29 cellular contexts compared by ENCODE assay signal in genomic region chr1:180412583-180412982, GRCh38.
"Had no signal": no experiment of that assay in that cellular context is flagged by ENCODE, and none has a peak within 500 bp of the region (broad histone marks: within the 10 kb centered on the region; RNA-seq: fewer than 3 reads in every experiment).

No MANE protein-coding gene starts in this region.

- H3K4me1 ChIP-seq: lower lobe of right lung, neural progenitor cell, parathyroid adenoma, psoas muscle, sigmoid colon, uterus had no signal

- H3K27ac Mint-ChIP-seq: immature natural killer cell; mesothelial cell of epicardium; natural killer cell; nephron progenitor cell; neural progenitor cell; stimulated activated memory B cell treated with anti-CD40 and anti-IgM and Interleukin-4, amounts not matched to agents 10 μg/mL and 1 μg/mL and 100 μg/mL, for 72 hours; stimulated activated naive CD8-positive, alpha-beta T cell treated with anti-CD3 and anti-CD28 coated beads, Interleukin-15, amount 100 ng/mL, for 72 hours; type B pancreatic cell had no signal

- FAIRE-seq: islet of Langerhans, kidney, small intestine had no signal

- H3K27ac ChIP-seq: left lung, lower lobe of right lung, neural progenitor cell, neutrophil, parathyroid adenoma, psoas muscle, sigmoid colon, spleen, tibial nerve, uterus had no signal

- H3K9ac ChIP-seq: neural progenitor cell, parathyroid adenoma had no signal

- H3K4me2 ChIP-seq: neural progenitor cell had no signal

- H3K79me2 ChIP-seq: parathyroid adenoma had no signal

- H3K27me3 ChIP-seq: left lung, neural progenitor cell, neutrophil, sigmoid colon, spleen, tibial nerve, uterus had no signal

- H3K4me1 Mint-ChIP-seq: mesothelial cell of epicardium; natural killer cell; nephron progenitor cell; neural progenitor cell; stimulated activated memory B cell treated with anti-CD40 and anti-IgM and Interleukin-4, amounts not matched to agents 10 μg/mL and 1 μg/mL and 100 μg/mL, for 72 hours; stimulated activated naive CD8-positive, alpha-beta T cell treated with anti-CD3 and anti-CD28 coated beads, Interleukin-15, amount 100 ng/mL, for 72 hours had no signal

- ATAC-seq: left colon; left lung; lower lobe of right lung; natural killer cell; psoas muscle; right cardiac atrium; stimulated activated memory B cell treated with anti-CD40 and anti-IgM and Interleukin-4, amounts not matched to agents 10 μg/mL and 1 μg/mL and 100 μg/mL, for 72 hours; stimulated activated naive CD8-positive, alpha-beta T cell treated with anti-CD3 and anti-CD28 coated beads, Interleukin-15, amount 100 ng/mL, for 72 hours had no signal

- H3K27me3 Mint-ChIP-seq: naive B cell; stimulated activated memory B cell treated with anti-CD40 and anti-IgM and Interleukin-4, amounts not matched to agents 10 μg/mL and 1 μg/mL and 100 μg/mL, for 72 hours; stimulated activated naive CD8-positive, alpha-beta T cell treated with anti-CD3 and anti-CD28 coated beads, Interleukin-15, amount 100 ng/mL, for 72 hours; type B pancreatic cell had no signal

- H3K4me3 Mint-ChIP-seq: immature natural killer cell; mesothelial cell of epicardium; naive B cell; natural killer cell; nephron progenitor cell; neural progenitor cell; stimulated activated memory B cell treated with anti-CD40 and anti-IgM and Interleukin-4, amounts not matched to agents 10 μg/mL and 1 μg/mL and 100 μg/mL, for 72 hours; stimulated activated naive CD8-positive, alpha-beta T cell treated with anti-CD3 and anti-CD28 coated beads, Interleukin-15, amount 100 ng/mL, for 72 hours; type B pancreatic cell had no signal

- DNase-seq: hypothalamus; immature natural killer cell; kidney; left colon; left lung; lower lobe of right lung; mesendoderm; naive B cell; natural killer cell; nephron progenitor cell; occipital lobe; psoas muscle; right cardiac atrium; sigmoid colon; small intestine; spleen; stimulated activated CD4-positive, alpha-beta T cell treated with anti-CD3 and anti-CD28 coated beads, Interleukin-4, amount 100 ng/mL, for 24 hours; stimulated activated naive CD4-positive, alpha-beta T cell treated with Interleukin-2 at 50 U/mL for 16 hours; stimulated activated naive CD8-positive, alpha-beta T cell treated with anti-CD3 and anti-CD28 coated beads, Interleukin-15, amount 100 ng/mL, for 72 hours; substantia nigra; uterus had no signal

- H3K36me3 ChIP-seq: neutrophil, uterus had no signal

- H3K4me3 ChIP-seq: left lung, lower lobe of right lung, neural progenitor cell, psoas muscle, sigmoid colon, spleen, tibial nerve, uterus had no signal

- H2AFZ ChIP-seq: neural progenitor cell, parathyroid adenoma had no signal

- H3K9me3 Mint-ChIP-seq: neural progenitor cell; stimulated activated naive CD8-positive, alpha-beta T cell treated with anti-CD3 and anti-CD28 coated beads, Interleukin-15, amount 100 ng/mL, for 72 hours; type B pancreatic cell had no signal

- H3K9me3 ChIP-seq: left lung, lower lobe of right lung, neutrophil, psoas muscle, sigmoid colon, uterus had no signal
